1 cellular context compared by ENCODE assay signal in the genomic region with DNA sequence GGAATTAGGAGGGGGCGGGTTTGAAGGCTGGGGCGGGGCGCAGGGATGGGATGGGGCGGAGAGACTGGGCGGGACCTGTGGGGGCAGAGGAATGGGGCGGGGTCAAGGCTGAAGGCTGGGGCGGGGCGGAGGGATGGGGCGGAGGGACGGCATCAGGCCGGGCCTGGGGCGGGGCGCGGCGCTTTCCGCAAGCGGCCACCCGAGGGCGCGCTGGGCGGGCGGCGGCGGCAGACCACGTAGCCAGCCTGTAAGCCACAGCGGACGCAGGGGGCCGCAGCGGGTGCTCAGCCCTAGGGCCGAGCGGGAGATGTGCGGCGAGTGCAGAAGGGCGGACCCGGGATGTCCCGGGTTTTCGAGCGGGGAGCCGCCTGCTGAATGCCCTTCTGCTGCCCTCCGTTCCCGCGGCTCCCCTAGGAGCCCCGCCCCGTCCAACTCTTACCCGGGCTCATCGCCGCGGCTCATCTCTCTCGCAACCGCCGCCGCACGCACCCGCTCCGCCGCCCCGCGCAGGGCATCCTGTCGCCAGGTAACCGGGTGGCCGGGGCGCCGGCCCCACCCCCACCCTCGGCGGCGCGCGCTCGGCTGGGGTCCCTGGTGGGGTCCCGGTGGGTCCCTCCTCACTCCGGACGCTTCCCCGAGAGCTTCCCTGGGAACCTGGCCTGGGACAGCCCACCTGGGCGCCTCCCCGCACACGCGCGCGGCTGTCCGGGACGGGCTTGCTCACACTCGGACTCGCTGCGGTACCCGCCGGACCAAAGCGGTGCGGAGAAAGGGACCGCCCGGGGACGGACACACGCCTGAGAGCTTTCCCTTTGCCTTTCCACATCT.
TF ChIP-seq lines count a peak whose summit lies in the region.

Gene CCDC110, minus strand, starts transcription at position 499 of the 828 bp plus-strand sequence. Its CDS starts 50 bp downstream, at position 449.

TF ChIP-seq in HepG2, 621 proteins besides CTCF, POLR2A, EP300 and RAD21 (continued from another document and continues in another):
- TF ChIP-seq, protein P1, sequence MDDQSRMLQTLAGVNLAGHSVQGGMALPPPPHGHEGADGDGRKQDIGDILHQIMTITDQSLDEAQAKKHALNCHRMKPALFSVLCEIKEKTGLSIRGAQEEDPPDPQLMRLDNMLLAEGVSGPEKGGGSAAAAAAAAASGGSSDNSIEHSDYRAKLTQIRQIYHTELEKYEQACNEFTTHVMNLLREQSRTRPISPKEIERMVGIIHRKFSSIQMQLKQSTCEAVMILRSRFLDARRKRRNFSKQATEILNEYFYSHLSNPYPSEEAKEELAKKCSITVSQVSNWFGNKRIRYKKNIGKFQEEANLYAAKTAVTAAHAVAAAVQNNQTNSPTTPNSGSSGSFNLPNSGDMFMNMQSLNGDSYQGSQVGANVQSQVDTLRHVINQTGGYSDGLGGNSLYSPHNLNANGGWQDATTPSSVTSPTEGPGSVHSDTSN (CRISPR knock-in tag; IDR thresholded peaks at IDR 0.05; ENCODE audit: borderline replicate concordance), result no peak
- TF ChIP-seq IRF9 (CRISPR knock-in tag; IDR thresholded peaks at IDR 0.05; ENCODE audit: borderline replicate concordance) (no peak), ZNF768 (CRISPR knock-in tag; IDR thresholded peaks at IDR 0.05) (peak; percentile 41; the same call in 1 of the 2 replicates), CEBPG (CRISPR knock-in tag; IDR thresholded peaks at IDR 0.05) (no peak), TBX3 (IDR thresholded peaks at IDR 0.05; ENCODE audit: borderline replicate concordance) (no peak), SP4 (CRISPR knock-in tag; IDR thresholded peaks at IDR 0.05) (peak; percentile 59; the same call in 1 of the 2 replicates), RXRA (CRISPR knock-in tag; IDR thresholded peaks at IDR 0.05) (no peak), ZFP36L2 (CRISPR knock-in tag; IDR thresholded peaks at IDR 0.05) (no peak), CCAR2 (optimal IDR thresholded peaks at IDR 0.05; ENCODE audit: low read depth, low read length) (no peak), ZNF547 (CRISPR knock-in tag; IDR thresholded peaks at IDR 0.05) (0 out of 2 replicates have a peak, but pooled peaks have one; percentile 46), ZBTB33 (CRISPR knock-in tag; IDR thresholded peaks at IDR 0.05) (no peak), HOXD1 (CRISPR knock-in tag; IDR thresholded peaks at IDR 0.05) (0 out of 2 replicates have a peak, but pooled peaks have one; percentile 21), ZNF274 (CRISPR knock-in tag; IDR thresholded peaks at IDR 0.05) (no peak), RBFOX2 (IDR thresholded peaks at IDR 0.05; ENCODE audit: low read depth, low read length) (peak; percentile 36; the same call in 1 of the 2 replicates), YEATS4 (CRISPR knock-in tag; IDR thresholded peaks at IDR 0.05; ENCODE audit: borderline replicate concordance) (peak; percentile 45; the same call in 1 of the 2 replicates), ZNF557 (CRISPR knock-in tag; IDR thresholded peaks at IDR 0.05) (no peak), ARNT (IDR thresholded peaks at IDR 0.05) (no peak), THAP11 (CRISPR knock-in tag; IDR thresholded peaks at IDR 0.05) (0 out of 2 replicates have a peak, but pooled peaks have one; percentile 19), ZNF580 (CRISPR knock-in tag; IDR thresholded peaks at IDR 0.05; ENCODE audit: borderline replicate concordance, low read depth) (no peak), MYC (CRISPR knock-in tag; IDR thresholded peaks at IDR 0.05; ENCODE audit: borderline replicate concordance) (peak; percentile 30; the same call in 1 of the 2 replicates), CBX1 (IDR thresholded peaks at IDR 0.05; ENCODE audit: low read depth) (no peak), MAZ (IDR thresholded peaks at IDR 0.05; ENCODE audit: borderline replicate concordance, low read depth, low read length) (no peak), MAZ (CRISPR knock-in tag; IDR thresholded peaks at IDR 0.05; ENCODE audit: low read depth) (peak; percentile 64; the same call in 1 of the 2 replicates), U2AF2 (IDR thresholded peaks at IDR 0.05; ENCODE audit: low read depth, low read length) (no peak), MED1 (CRISPR knock-in tag; IDR thresholded peaks at IDR 0.05) (peak; percentile 32; the same call in 1 of the 2 replicates), MZF1 (CRISPR knock-in tag; IDR thresholded peaks at IDR 0.05; ENCODE audit: borderline replicate concordance) (no peak), ZNF17 (CRISPR knock-in tag; IDR thresholded peaks at IDR 0.05) (no peak), SALL2 (CRISPR knock-in tag; IDR thresholded peaks at IDR 0.05) (no peak), TBX2 (CRISPR knock-in tag; IDR thresholded peaks at IDR 0.05; ENCODE audit: borderline replicate concordance) (no peak), ZFX (CRISPR knock-in tag; IDR thresholded peaks at IDR 0.05; ENCODE audit: low read depth) (peak; percentile 25; the same call in 1 of the 2 replicates), ZBTB38 (CRISPR knock-in tag; IDR thresholded peaks at IDR 0.05) (no peak), ZNF235 (CRISPR knock-in tag; IDR thresholded peaks at IDR 0.05; ENCODE audit: borderline replicate concordance) (0 out of 2 replicates have a peak, but pooled peaks have one; percentile 38)
- TF ChIP-seq, protein P2, sequence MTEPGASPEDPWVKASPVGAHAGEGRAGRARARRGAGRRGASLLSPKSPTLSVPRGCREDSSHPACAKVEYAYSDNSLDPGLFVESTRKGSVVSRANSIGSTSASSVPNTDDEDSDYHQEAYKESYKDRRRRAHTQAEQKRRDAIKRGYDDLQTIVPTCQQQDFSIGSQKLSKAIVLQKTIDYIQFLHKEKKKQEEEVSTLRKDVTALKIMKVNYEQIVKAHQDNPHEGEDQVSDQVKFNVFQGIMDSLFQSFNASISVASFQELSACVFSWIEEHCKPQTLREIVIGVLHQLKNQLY (CRISPR knock-in tag; IDR thresholded peaks at IDR 0.05), result no peak
- TF ChIP-seq, protein P3, sequence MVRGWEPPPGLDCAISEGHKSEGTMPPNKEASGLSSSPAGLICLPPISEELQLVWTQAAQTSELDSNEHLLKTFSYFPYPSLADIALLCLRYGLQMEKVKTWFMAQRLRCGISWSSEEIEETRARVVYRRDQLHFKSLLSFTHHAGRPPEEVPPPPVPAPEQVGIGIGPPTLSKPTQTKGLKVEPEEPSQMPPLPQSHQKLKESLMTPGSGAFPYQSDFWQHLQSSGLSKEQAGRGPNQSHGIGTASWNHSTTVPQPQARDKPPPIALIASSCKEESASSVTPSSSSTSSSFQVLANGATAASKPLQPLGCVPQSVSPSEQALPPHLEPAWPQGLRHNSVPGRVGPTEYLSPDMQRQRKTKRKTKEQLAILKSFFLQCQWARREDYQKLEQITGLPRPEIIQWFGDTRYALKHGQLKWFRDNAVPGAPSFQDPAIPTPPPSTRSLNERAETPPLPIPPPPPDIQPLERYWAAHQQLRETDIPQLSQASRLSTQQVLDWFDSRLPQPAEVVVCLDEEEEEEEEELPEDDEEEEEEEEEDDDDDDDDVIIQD (CRISPR knock-in tag; IDR thresholded peaks at IDR 0.05; ENCODE audit: low read depth), result no peak
- TF ChIP-seq, protein P4, sequence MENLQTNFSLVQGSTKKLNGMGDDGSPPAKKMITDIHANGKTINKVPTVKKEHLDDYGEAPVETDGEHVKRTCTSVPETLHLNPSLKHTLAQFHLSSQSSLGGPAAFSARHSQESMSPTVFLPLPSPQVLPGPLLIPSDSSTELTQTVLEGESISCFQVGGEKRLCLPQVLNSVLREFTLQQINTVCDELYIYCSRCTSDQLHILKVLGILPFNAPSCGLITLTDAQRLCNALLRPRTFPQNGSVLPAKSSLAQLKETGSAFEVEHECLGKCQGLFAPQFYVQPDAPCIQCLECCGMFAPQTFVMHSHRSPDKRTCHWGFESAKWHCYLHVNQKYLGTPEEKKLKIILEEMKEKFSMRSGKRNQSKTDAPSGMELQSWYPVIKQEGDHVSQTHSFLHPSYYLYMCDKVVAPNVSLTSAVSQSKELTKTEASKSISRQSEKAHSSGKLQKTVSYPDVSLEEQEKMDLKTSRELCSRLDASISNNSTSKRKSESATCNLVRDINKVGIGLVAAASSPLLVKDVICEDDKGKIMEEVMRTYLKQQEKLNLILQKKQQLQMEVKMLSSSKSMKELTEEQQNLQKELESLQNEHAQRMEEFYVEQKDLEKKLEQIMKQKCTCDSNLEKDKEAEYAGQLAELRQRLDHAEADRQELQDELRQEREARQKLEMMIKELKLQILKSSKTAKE (CRISPR knock-in tag; IDR thresholded peaks at IDR 0.05; ENCODE audit: borderline replicate concordance), result no peak
- TF ChIP-seq, protein P5, sequence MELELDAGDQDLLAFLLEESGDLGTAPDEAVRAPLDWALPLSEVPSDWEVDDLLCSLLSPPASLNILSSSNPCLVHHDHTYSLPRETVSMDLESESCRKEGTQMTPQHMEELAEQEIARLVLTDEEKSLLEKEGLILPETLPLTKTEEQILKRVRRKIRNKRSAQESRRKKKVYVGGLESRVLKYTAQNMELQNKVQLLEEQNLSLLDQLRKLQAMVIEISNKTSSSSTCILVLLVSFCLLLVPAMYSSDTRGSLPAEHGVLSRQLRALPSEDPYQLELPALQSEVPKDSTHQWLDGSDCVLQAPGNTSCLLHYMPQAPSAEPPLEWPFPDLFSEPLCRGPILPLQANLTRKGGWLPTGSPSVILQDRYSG (CRISPR knock-in tag; IDR thresholded peaks at IDR 0.05), result no peak
- TF ChIP-seq, protein P6, sequence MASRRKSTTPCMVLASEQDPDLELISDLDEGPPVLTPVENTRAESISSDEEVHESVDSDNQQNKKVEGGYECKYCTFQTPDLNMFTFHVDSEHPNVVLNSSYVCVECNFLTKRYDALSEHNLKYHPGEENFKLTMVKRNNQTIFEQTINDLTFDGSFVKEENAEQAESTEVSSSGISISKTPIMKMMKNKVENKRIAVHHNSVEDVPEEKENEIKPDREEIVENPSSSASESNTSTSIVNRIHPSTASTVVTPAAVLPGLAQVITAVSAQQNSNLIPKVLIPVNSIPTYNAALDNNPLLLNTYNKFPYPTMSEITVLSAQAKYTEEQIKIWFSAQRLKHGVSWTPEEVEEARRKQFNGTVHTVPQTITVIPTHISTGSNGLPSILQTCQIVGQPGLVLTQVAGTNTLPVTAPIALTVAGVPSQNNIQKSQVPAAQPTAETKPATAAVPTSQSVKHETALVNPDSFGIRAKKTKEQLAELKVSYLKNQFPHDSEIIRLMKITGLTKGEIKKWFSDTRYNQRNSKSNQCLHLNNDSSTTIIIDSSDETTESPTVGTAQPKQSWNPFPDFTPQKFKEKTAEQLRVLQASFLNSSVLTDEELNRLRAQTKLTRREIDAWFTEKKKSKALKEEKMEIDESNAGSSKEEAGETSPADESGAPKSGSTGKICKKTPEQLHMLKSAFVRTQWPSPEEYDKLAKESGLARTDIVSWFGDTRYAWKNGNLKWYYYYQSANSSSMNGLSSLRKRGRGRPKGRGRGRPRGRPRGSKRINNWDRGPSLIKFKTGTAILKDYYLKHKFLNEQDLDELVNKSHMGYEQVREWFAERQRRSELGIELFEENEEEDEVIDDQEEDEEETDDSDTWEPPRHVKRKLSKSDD (CRISPR knock-in tag; IDR thresholded peaks at IDR 0.05; ENCODE audit: low read depth), result no peak
- TF ChIP-seq, protein P7, sequence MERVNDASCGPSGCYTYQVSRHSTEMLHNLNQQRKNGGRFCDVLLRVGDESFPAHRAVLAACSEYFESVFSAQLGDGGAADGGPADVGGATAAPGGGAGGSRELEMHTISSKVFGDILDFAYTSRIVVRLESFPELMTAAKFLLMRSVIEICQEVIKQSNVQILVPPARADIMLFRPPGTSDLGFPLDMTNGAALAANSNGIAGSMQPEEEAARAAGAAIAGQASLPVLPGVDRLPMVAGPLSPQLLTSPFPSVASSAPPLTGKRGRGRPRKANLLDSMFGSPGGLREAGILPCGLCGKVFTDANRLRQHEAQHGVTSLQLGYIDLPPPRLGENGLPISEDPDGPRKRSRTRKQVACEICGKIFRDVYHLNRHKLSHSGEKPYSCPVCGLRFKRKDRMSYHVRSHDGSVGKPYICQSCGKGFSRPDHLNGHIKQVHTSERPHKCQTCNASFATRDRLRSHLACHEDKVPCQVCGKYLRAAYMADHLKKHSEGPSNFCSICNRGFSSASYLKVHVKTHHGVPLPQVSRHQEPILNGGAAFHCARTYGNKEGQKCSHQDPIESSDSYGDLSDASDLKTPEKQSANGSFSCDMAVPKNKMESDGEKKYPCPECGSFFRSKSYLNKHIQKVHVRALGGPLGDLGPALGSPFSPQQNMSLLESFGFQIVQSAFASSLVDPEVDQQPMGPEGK (CRISPR knock-in tag; IDR thresholded peaks at IDR 0.05), result 0 out of 2 replicates have a peak, but pooled peaks have one; percentile 36
- TF ChIP-seq, protein P8, sequence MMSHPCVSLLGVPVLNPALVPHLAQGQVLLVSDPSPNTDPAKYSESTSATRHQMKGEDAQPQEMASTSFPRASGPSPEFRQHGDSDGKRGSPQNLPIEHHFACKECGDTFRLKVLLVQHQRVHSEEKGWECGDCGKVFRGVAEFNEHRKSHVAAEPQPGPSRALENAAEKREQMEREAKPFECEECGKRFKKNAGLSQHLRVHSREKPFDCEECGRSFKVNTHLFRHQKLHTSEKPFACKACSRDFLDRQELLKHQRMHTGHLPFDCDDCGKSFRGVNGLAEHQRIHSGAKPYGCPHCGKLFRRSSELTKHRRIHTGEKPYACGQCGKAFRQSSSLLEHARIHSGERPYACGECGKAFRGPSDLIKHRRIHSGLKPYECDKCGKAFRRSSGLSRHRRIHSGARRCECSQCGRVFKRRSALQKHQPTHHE (CRISPR knock-in tag; IDR thresholded peaks at IDR 0.05; ENCODE audit: borderline replicate concordance), result 0 out of 2 replicates have a peak, but pooled peaks have one; percentile 49
